ENCODE assay signal across 18 cellular contexts in the genomic region with DNA sequence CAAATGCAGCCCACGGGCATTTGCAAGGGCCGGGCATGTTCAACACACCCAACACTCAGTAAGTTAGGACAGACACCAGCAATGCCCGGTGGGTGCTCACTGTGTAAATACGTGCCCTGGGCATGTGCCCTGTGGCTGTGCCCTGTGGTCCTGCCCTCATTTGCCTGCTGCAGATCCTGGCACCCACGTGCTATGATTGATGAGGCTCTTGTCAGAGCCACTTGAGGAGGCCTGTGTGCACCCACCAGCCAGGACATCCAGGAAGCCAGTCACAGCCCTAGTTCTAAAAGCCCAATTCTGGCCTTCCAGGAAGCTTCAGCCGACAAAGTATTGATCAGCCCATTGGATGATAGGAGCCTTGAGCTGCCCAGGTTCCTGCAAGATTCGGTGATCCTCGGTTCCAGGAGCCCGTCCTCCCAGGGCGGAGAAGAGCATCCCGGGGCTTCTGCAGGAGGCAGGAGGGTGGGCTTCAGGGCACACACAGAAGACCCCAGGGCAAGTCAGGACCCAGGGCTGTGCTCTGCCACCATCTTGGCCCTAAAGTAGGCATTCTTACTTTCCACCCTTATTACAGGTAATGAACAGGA.
DNase-seq lines count a peak whose midpoint lies in the region; ATAC-seq, FAIRE-seq and TF ChIP-seq lines count a peak whose summit lies in the region.
"Had no signal": no experiment of that assay in that cellular context is flagged by ENCODE, and none has a peak within 500 bp of the region (broad histone marks: within the 10 kb centered on the region; RNA-seq: fewer than 3 reads in every experiment).

No MANE protein-coding gene starts in this region.

- no peaks in the 10 kb centered on the region for H3K36me3 Mint-ChIP-seq in CD4-positive, alpha-beta memory T cell

- POLR2A ChIA-PET in CD4-positive, alpha-beta memory T cell (lab: Charles Lee; ENCODE audit: partially characterized antibody): no interaction called here

- H2BK15ac ChIP-seq in neuronal stem cell (ENCODE audit: low read length): peak overlapping the region; percentile 25

- H4K91ac ChIP-seq in neuronal stem cell (ENCODE audit: low read depth, low read length, poor library complexity): no peak overlapping the region

- no peaks in the 10 kb centered on the region for H4K20me1 ChIP-seq in BLaER1
- H4K20me1 ChIP-seq in Karpas-422 (ENCODE audit: insufficient read depth, low read depth, low read length): no peaks in the 10 kb centered on the region

- H3K9ac ChIP-seq in BLaER1 (no peak overlapping the region), Karpas-422 (ENCODE audit: low read length) (no peak overlapping the region), neuronal stem cell (ENCODE audit: low read depth, low read length, poor library complexity) (no peak overlapping the region), kidney (ENCODE audit: low read length in 2 of 2) (no peak overlapping the region)
- H3K9ac ChIP-seq: SK-N-SH had no signal

- no peak for FAIRE-seq in kidney (lab: Jason Lieb, UNC)

- H3K14ac ChIP-seq in neuronal stem cell (ENCODE audit: low read length): no peak overlapping the region

- WGBS in neuronal stem cell (ENCODE audit: extremely low coverage in 2 of 2, insufficient read length in 2 of 2, insufficient replicate concordance in 1 of 2), 2 donors: no CpG with 5 or more reads among the region's 11 CpGs

- no peaks in the 10 kb centered on the region for H3K9me3 Mint-ChIP-seq in CD4-positive, alpha-beta memory T cell
- H3K9me3 Mint-ChIP-seq: CD4-positive, alpha-beta T cell had no signal

- no peaks in the 10 kb centered on the region for H3K36me3 ChIP-seq in BLaER1
- H3K36me3 ChIP-seq in Karpas-422 (ENCODE audit: insufficient read depth, low read length): no peaks in the 10 kb centered on the region
- no peaks in the 10 kb centered on the region for H3K36me3 ChIP-seq in neuronal stem cell (replicated peaks in 1 of 2; ENCODE audit: control insufficient read depth in 2 of 2, insufficient read depth in 2 of 2, low read length in 2 of 2)
- no peaks in the 10 kb centered on the region for H3K36me3 ChIP-seq in kidney (ENCODE audit: control insufficient read depth in 1 of 2, insufficient read depth in 2 of 2, low read length in 2 of 2)
- no peaks in the 10 kb centered on the region for H3K36me3 ChIP-seq in CD4-positive, alpha-beta memory T cell (ENCODE audit: insufficient read depth, low read length)

- peak; percentile 44 for DNase-seq in Karpas-422
- DNase-seq in left colon: peak; percentile 1 to 6
- no peak for DNase-seq in neuronal stem cell (ENCODE audit: low spot score)
- no peak for DNase-seq in NCI-H510A treated with DMSO at 0.1 percent for 48 hours (lab: John Stamatoyannopoulos, UW)
- DNase-seq in kidney: no peak
- DNase-seq in CD4-positive, alpha-beta memory T cell: no peak
- DNase-seq: Calu3; CD4-positive, alpha-beta T cell; H7; NCI-H187; NCI-H446 treated with DMSO at 0.1 percent for 48 hours; NCI-H774; Right ventricle myocardium superior; SK-N-SH had no signal

- H3K27ac Mint-ChIP-seq in CD4-positive, alpha-beta memory T cell: no peak overlapping the region
- H3K27ac Mint-ChIP-seq: B cell; CD4-positive, alpha-beta T cell had no signal

- H3K4ac ChIP-seq in neuronal stem cell (ENCODE audit: low read length): no peak overlapping the region

- no peak for ATAC-seq in left colon
- ATAC-seq in HG02970 (IDR thresholded peaks at IDR 0.05; ENCODE audit: low FRiP score, unreplicated experiment): no peak
- ATAC-seq: Panc1 had no signal

- H3K4me1 Mint-ChIP-seq in CD4-positive, alpha-beta memory T cell: no peaks in the 10 kb centered on the region

- intact Hi-C loops in left colon (cut with DNase I, micrococcal nuclease): no loop called here
- intact Hi-C loops in kidney (cut with DNase I): no loop called here
- intact Hi-C loops in CD4-positive, alpha-beta memory T cell (cut with micrococcal nuclease): no loop called here

- H3K79me2 ChIP-seq in Karpas-422 (ENCODE audit: low read length): no peaks in the 10 kb centered on the region

- peaks cover 6 to 12% of the 10 kb centered on the region in 2 donors for H3K27me3 Mint-ChIP-seq in CD4-positive, alpha-beta memory T cell

- H3K27me3 ChIP-seq in BLaER1: no peaks in the 10 kb centered on the region
- H3K27me3 ChIP-seq in Karpas-422 (ENCODE audit: low read length): no peaks in the 10 kb centered on the region
- H3K27me3 ChIP-seq in neuronal stem cell (ENCODE audit: control insufficient read depth in 3 of 3, insufficient read depth in 3 of 3, low read depth in 1 of 3, low read length in 3 of 3): peaks cover 0 to 31% (median 2%) of the 10 kb centered on the region in 3 experiments
- H3K27me3 ChIP-seq in CD4-positive, alpha-beta memory T cell (ENCODE audit: insufficient read depth, low read length): no peaks in the 10 kb centered on the region

- H3K4me1 ChIP-seq in BLaER1 (peaks cover 67% of the 10 kb centered on the region), Karpas-422 (ENCODE audit: low read length) (peaks cover 13% of the 10 kb centered on the region), neuronal stem cell (ENCODE audit: control insufficient read depth in 2 of 2, insufficient read depth in 1 of 2, low read depth in 1 of 2, low read length in 2 of 2) (peaks cover 7 to 10% of the 10 kb centered on the region in 2 donors), kidney (ENCODE audit: control insufficient read depth in 1 of 2, insufficient read depth in 1 of 2, low read depth in 1 of 2, low read length in 2 of 2) (no peaks in the 10 kb centered on the region)
- no peaks in the 10 kb centered on the region for H3K4me1 ChIP-seq in CD4-positive, alpha-beta memory T cell (ENCODE audit: insufficient read depth, low read length)

- H3K9me2 ChIP-seq in Karpas-422 (replicated peaks; ENCODE audit: insufficient read depth, low read length): no peaks in the 10 kb centered on the region
- H3K9me2 ChIP-seq: SK-N-SH had no signal

- peak overlapping the region; percentile 85 for H2AK5ac ChIP-seq in neuronal stem cell (ENCODE audit: low read depth, low read length)

- H3K27ac ChIP-seq in BLaER1: no peak overlapping the region
- H3K27ac ChIP-seq in Karpas-422 (ENCODE audit: low read length): no peak overlapping the region
- H3K27ac ChIP-seq in neuronal stem cell (replicated peaks; ENCODE audit: low read length): no peak overlapping the region
- no peak overlapping the region for H3K27ac ChIP-seq in kidney (ENCODE audit: low read depth in 2 of 2, low read length in 2 of 2)
- H3K27ac ChIP-seq in CD4-positive, alpha-beta memory T cell (ENCODE audit: low read depth, low read length): no peak overlapping the region

- H2BK120ac ChIP-seq in neuronal stem cell (ENCODE audit: low read depth, low read length): no peak overlapping the region

- no peak overlapping the region for H2BK5ac ChIP-seq in neuronal stem cell (ENCODE audit: low read length)

- no peak overlapping the region for H3K23ac ChIP-seq in neuronal stem cell (ENCODE audit: low read depth, low read length, poor library complexity)

- peak overlapping the region; percentile 55 for H3K18ac ChIP-seq in neuronal stem cell (ENCODE audit: low read length)

- H2AFZ ChIP-seq in Karpas-422 (ENCODE audit: low read length) (no peak overlapping the region), neuronal stem cell (ENCODE audit: low read length) (no peak overlapping the region)

- H3K9me3 ChIP-seq in BLaER1 (no peaks in the 10 kb centered on the region), Karpas-422 (ENCODE audit: low read length) (no peaks in the 10 kb centered on the region), neuronal stem cell (replicated peaks in 1 of 2; ENCODE audit: control insufficient read depth in 2 of 2, insufficient read depth in 1 of 2, low read depth in 1 of 2, low read length in 2 of 2) (peaks cover 0 to 2% of the 10 kb centered on the region in 2 donors), kidney (ENCODE audit: control insufficient read depth in 1 of 2, low read length in 2 of 2) (no peaks in the 10 kb centered on the region)
- H3K9me3 ChIP-seq in CD4-positive, alpha-beta memory T cell (ENCODE audit: control insufficient read depth in 1 of 2, low read length in 2 of 2): no peaks in the 10 kb centered on the region
- H3K9me3 ChIP-seq: SK-N-SH had no signal

- no peaks in the 10 kb centered on the region for H3K79me1 ChIP-seq in neuronal stem cell (ENCODE audit: low read depth, low read length)

- no peak overlapping the region for H3K4me3 Mint-ChIP-seq in CD4-positive, alpha-beta memory T cell
- H3K4me3 Mint-ChIP-seq: B cell; CD4-positive, alpha-beta T cell had no signal

- 0 out of 2 replicates have a peak overlapping the region, but pooled peaks have one; percentile 1 for H3K4me2 ChIP-seq in BLaER1
- no peak overlapping the region for H3K4me2 ChIP-seq in Karpas-422 (ENCODE audit: low read depth, low read length, poor library complexity, severe bottlenecking)
- H3K4me2 ChIP-seq in neuronal stem cell (ENCODE audit: insufficient read depth, low read length, poor library complexity, severe bottlenecking): no peak overlapping the region
- H3K4me2 ChIP-seq: SK-N-SH had no signal

- CTCF ChIA-PET in CD4-positive, alpha-beta memory T cell (lab: Charles Lee; ENCODE audit: partially characterized antibody): no interaction called here

- H2BK12ac ChIP-seq in neuronal stem cell (ENCODE audit: low read length): no peak overlapping the region

- no peak for TF ChIP-seq CTCF in kidney (IDR thresholded peaks at IDR 0.05; ENCODE audit: borderline replicate concordance, extremely low read depth, insufficient read depth)

- no peak overlapping the region for H4K8ac ChIP-seq in neuronal stem cell (ENCODE audit: low read depth, low read length)

- no peak overlapping the region for H3K4me3 ChIP-seq in BLaER1
- H3K4me3 ChIP-seq in Karpas-422 (ENCODE audit: low read length): no peak overlapping the region
- no peak overlapping the region for H3K4me3 ChIP-seq in neuronal stem cell (ENCODE audit: low read length in 2 of 2)
- no peak overlapping the region for H3K4me3 ChIP-seq in kidney (ENCODE audit: low read length in 2 of 2)
- no peak overlapping the region for H3K4me3 ChIP-seq in CD4-positive, alpha-beta memory T cell (ENCODE audit: low read length in 2 of 2)

Comparison
In these comparisons a context has a peak if more than half of its experiments do, and no peak if none do; other contexts are left out.
1. DNase-seq: peak in Karpas-422 (single experiment) and left colon (2 of 2); none in neuronal stem cell (single experiment), NCI-H510A treated with DMSO at 0.1 percent for 48 hours (single experiment), kidney (single experiment) and CD4-positive, alpha-beta memory T cell (0 of 5).